Comparison of ENCODE assay signal across 35 cellular contexts in genomic region chr17:36842231-36842630, GRCh38.
DNase-seq lines count a peak whose midpoint lies in the region; ATAC-seq and TF ChIP-seq lines count a peak whose summit lies in the region.
"Had no signal": no experiment of that assay in that cellular context is flagged by ENCODE, and none has a peak within 500 bp of the region (broad histone marks: within the 10 kb centered on the region; RNA-seq: fewer than 3 reads in every experiment).

No MANE protein-coding gene starts in this region.

- H3K56ac ChIP-seq in mesendoderm (ENCODE audit: low read length) = peak overlapping the region; percentile 71

- H3K27me3 ChIP-seq in GM23338 (ENCODE audit: insufficient read depth) = peaks cover 15% of the 10 kb centered on the region; the same call in 1 of the 2 replicates
- peaks cover 3% of the 10 kb centered on the region for H3K27me3 ChIP-seq in H7 (ENCODE audit: control insufficient read depth, insufficient read depth, low read length)
- H3K27me3 ChIP-seq in lower lobe of right lung (ENCODE audit: low read depth) = peaks cover 25% of the 10 kb centered on the region
- no peaks in the 10 kb centered on the region for H3K27me3 ChIP-seq in mesendoderm (ENCODE audit: insufficient read depth, low read length, poor library complexity)
- peaks cover 22% of the 10 kb centered on the region for H3K27me3 ChIP-seq in upper lobe of right lung
- H3K27me3 ChIP-seq: BE2C; BLaER1; BLaER1 treated with 17β-estradiol and CSF1 and Interleukin-3, amounts not matched to agents 10 nM and 100 nM had no signal

- no peaks in the 10 kb centered on the region for H3K9me2 ChIP-seq in GM23338 (ENCODE audit: insufficient read depth)

- ATAC-seq in GM23338 = no peak
- ATAC-seq in lower lobe of right lung = no peak
- ATAC-seq in upper lobe of right lung = no peak
- ATAC-seq in GM21737 (IDR thresholded peaks at IDR 0.05; ENCODE audit: unreplicated experiment) = no peak
- ATAC-seq: A549; CD8-positive, alpha-beta T cell had no signal

- H3K27me3 Mint-ChIP-seq in GM23338 (ENCODE audit: insufficient read depth, low read depth, poor library complexity) = peaks cover 23% of the 10 kb centered on the region

- no peak overlapping the region for H3K4me3 Mint-ChIP-seq in GM23338
- H3K4me3 Mint-ChIP-seq: B cell; CD14-positive monocyte; CD4-positive, alpha-beta memory T cell; CD4-positive, alpha-beta T cell; CD4-positive, CD25-positive, alpha-beta regulatory T cell; CD8-positive, alpha-beta memory T cell; CD8-positive, alpha-beta T cell had no signal

- no peak overlapping the region for H3K9ac ChIP-seq in mesendoderm (ENCODE audit: low read length)
- H3K9ac ChIP-seq: BLaER1; BLaER1 treated with 17β-estradiol and CSF1 and Interleukin-3, amounts not matched to agents 10 nM and 100 nM had no signal

- H4K5ac ChIP-seq in mesendoderm (ENCODE audit: low read length) = no peak overlapping the region

- H3K4me2 ChIP-seq in GM23338 = 0 out of 2 replicates have a peak overlapping the region, but pooled peaks have one; percentile 49
- H3K4me2 ChIP-seq in mesendoderm (ENCODE audit: low read length) = no peak overlapping the region
- H3K4me2 ChIP-seq: A549; BLaER1; BLaER1 treated with 17β-estradiol and CSF1 and Interleukin-3, amounts not matched to agents 10 nM and 100 nM had no signal

- no peak overlapping the region for H3K18ac ChIP-seq in mesendoderm (ENCODE audit: low read length)

- H3K36me3 Mint-ChIP-seq in GM23338 (ENCODE audit: low read depth) = no peaks in the 10 kb centered on the region
- H3K36me3 Mint-ChIP-seq: CD14-positive monocyte; CD4-positive, alpha-beta memory T cell; CD4-positive, CD25-positive, alpha-beta regulatory T cell; CD8-positive, alpha-beta memory T cell; CD8-positive, alpha-beta T cell had no signal

- H2AFZ ChIP-seq in GM23338 = no peak overlapping the region

- H3K4me1 ChIP-seq in GM23338 (ENCODE audit: insufficient read depth) = peaks cover 16% of the 10 kb centered on the region
- no peaks in the 10 kb centered on the region for H3K4me1 ChIP-seq in lower lobe of right lung
- peaks cover 19% of the 10 kb centered on the region for H3K4me1 ChIP-seq in mesendoderm (ENCODE audit: control insufficient read depth, low read depth, low read length)
- no peaks in the 10 kb centered on the region for H3K4me1 ChIP-seq in upper lobe of right lung
- H3K4me1 ChIP-seq: BE2C, Caco-2 had no signal

- intact Hi-C loops in lower lobe of right lung (cut with DNase I) = no loop called here
- intact Hi-C loops in upper lobe of right lung (cut with DNase I) = no loop called here

- H3K36me3 ChIP-seq in GM23338 (ENCODE audit: insufficient read depth) = no peaks in the 10 kb centered on the region
- no peaks in the 10 kb centered on the region for H3K36me3 ChIP-seq in H7 (replicated peaks; ENCODE audit: control insufficient read depth, insufficient read depth, low read length)
- no peaks in the 10 kb centered on the region for H3K36me3 ChIP-seq in lower lobe of right lung
- no peaks in the 10 kb centered on the region for H3K36me3 ChIP-seq in mesendoderm (ENCODE audit: control insufficient read depth, insufficient read depth, low read length)
- no peaks in the 10 kb centered on the region for H3K36me3 ChIP-seq in upper lobe of right lung
- H3K36me3 ChIP-seq: BE2C; BLaER1; BLaER1 treated with 17β-estradiol and CSF1 and Interleukin-3, amounts not matched to agents 10 nM and 100 nM had no signal

- H2BK5ac ChIP-seq in mesendoderm (ENCODE audit: low read length) = peak overlapping the region; percentile 59

- H2BK120ac ChIP-seq in mesendoderm (ENCODE audit: low read depth, low read length) = no peak overlapping the region

- H3K9me3 ChIP-seq in lower lobe of right lung (no peaks in the 10 kb centered on the region), upper lobe of right lung (no peaks in the 10 kb centered on the region)
- H3K9me3 ChIP-seq: A549; BE2C; BLaER1; BLaER1 treated with 17β-estradiol and CSF1 and Interleukin-3, amounts not matched to agents 10 nM and 100 nM; Caco-2 had no signal

- H3K23ac ChIP-seq in mesendoderm (ENCODE audit: low read length) = no peak overlapping the region

- no peaks in the 10 kb centered on the region for H3K79me2 ChIP-seq in GM23338 (replicated peaks; ENCODE audit: insufficient read depth)
- no peaks in the 10 kb centered on the region for H3K79me2 ChIP-seq in mesendoderm (ENCODE audit: control insufficient read depth, insufficient read depth, low read length)

- no peaks in the 10 kb centered on the region for H3K9me3 Mint-ChIP-seq in GM23338
- H3K9me3 Mint-ChIP-seq: CD14-positive monocyte had no signal

- H3K4me3 ChIP-seq in GM23338 = 0 out of 2 replicates have a peak overlapping the region, but pooled peaks have one; percentile 44
- H3K4me3 ChIP-seq in H7 (ENCODE audit: insufficient read depth, low read depth, low read length) = no peak overlapping the region
- H3K4me3 ChIP-seq in lower lobe of right lung = no peak overlapping the region
- H3K4me3 ChIP-seq in mesendoderm (ENCODE audit: low read length) = no peak overlapping the region
- no peak overlapping the region for H3K4me3 ChIP-seq in upper lobe of right lung
- H3K4me3 ChIP-seq: A549; BLaER1; BLaER1 treated with 17β-estradiol and CSF1 and Interleukin-3, amounts not matched to agents 10 nM and 100 nM had no signal

- no peaks in the 10 kb centered on the region for H4K20me1 ChIP-seq in GM23338 (replicated peaks; ENCODE audit: insufficient read depth)
- H4K20me1 ChIP-seq: BLaER1; BLaER1 treated with 17β-estradiol and CSF1 and Interleukin-3, amounts not matched to agents 10 nM and 100 nM had no signal

- no peak for TF ChIP-seq CTCF in GM23338 (conservative IDR thresholded peaks at IDR 0.05; ENCODE audit: low read depth in 2 of 2)
- no peak for TF ChIP-seq CTCF in lower lobe of right lung (IDR thresholded peaks at IDR 0.05)
- TF ChIP-seq CTCF in upper lobe of right lung (IDR thresholded peaks at IDR 0.05) = no peak

- no peak overlapping the region for H3K27ac Mint-ChIP-seq in GM23338
- H3K27ac Mint-ChIP-seq: B cell; CD14-positive monocyte; CD4-positive, alpha-beta T cell; CD8-positive, alpha-beta memory T cell; CD8-positive, alpha-beta T cell had no signal

- no peak overlapping the region for H4K8ac ChIP-seq in mesendoderm (ENCODE audit: low read depth, low read length)

- DNase-seq in GM23338 (ENCODE audit: low spot score) (no peak), H7 (peak; percentile 53), lower lobe of right lung (peak; percentile 4), mesendoderm (no peak), OCI-M1 (lab: John Stamatoyannopoulos, UW) (no peak), upper lobe of right lung (no peak), NCI-H2227 treated with DMSO at 0.1 percent for 48 hours (lab: John Stamatoyannopoulos, UW) (no peak)
- DNase-seq: 8988T; ACHN; AML-193; BE2C; C1 segment of cervical spinal cord; Caco-2; Calu3; CD4-positive, alpha-beta memory T cell; CD4-positive, alpha-beta T cell; CD4-positive, CD25-positive, alpha-beta regulatory T cell; CD8-positive, alpha-beta memory T cell; CD8-positive, alpha-beta T cell; COR-L47; DMS 273 treated with DMSO at 0.1 percent for 48 hours; DMS153; DMS53; DMS79; DMS79 treated with DMSO at 0.1 percent for 48 hours; DND-41; EL had no signal

- H2AK5ac ChIP-seq in mesendoderm (ENCODE audit: low read length) = peak overlapping the region; percentile 39

- H2BK15ac ChIP-seq in mesendoderm (replicated peaks; ENCODE audit: low read depth) = no peak overlapping the region

- H3F3A ChIP-seq in GM23338 (replicated peaks; ENCODE audit: low read depth) = no peaks in the 10 kb centered on the region

- H3K4me1 Mint-ChIP-seq in GM23338 = peaks cover 33% of the 10 kb centered on the region
- H3K4me1 Mint-ChIP-seq: B cell; CD14-positive monocyte; CD4-positive, alpha-beta memory T cell; CD4-positive, CD25-positive, alpha-beta regulatory T cell; CD8-positive, alpha-beta memory T cell had no signal

- no peaks in the 10 kb centered on the region for H3K79me1 ChIP-seq in mesendoderm (ENCODE audit: low read length)

- no peak overlapping the region for H3K27ac ChIP-seq in GM23338 (ENCODE audit: low read depth)
- no peak overlapping the region for H3K27ac ChIP-seq in lower lobe of right lung
- H3K27ac ChIP-seq in mesendoderm (ENCODE audit: low read depth, low read length) = no peak overlapping the region
- no peak overlapping the region for H3K27ac ChIP-seq in upper lobe of right lung
- H3K27ac ChIP-seq: 22Rv1; A549; BLaER1; BLaER1 treated with 17β-estradiol and CSF1 and Interleukin-3, amounts not matched to agents 10 nM and 100 nM; C4-2B had no signal

- no peak overlapping the region for H3K4ac ChIP-seq in mesendoderm (ENCODE audit: low read depth, low read length)

- WGBS in mesendoderm (ENCODE audit: extremely low coverage, insufficient coverage, low lambda C conversion rate) = no CpG with 5 or more reads among the region's 4 CpGs

TF ChIP-seq in GM23338, 12 proteins besides CTCF, POLR2A, EP300 and RAD21 (continues in another document):
- TF ChIP-seq STAT1 (IDR thresholded peaks at IDR 0.05; ENCODE audit: unreplicated experiment) (no peak), ETS1 (IDR thresholded peaks at IDR 0.05) (no peak), ZNF331 (CRISPR knock-in tag; IDR thresholded peaks at IDR 0.05; ENCODE audit: low read depth) (no peak), NANOG (IDR thresholded peaks at IDR 0.05; ENCODE audit: borderline replicate concordance) (no peak)

Comparison
In these comparisons a context has a peak if more than half of its experiments do, and no peak if none do; other contexts are left out.
1. DNase-seq: peak in H7 (single experiment) and lower lobe of right lung (single experiment); none in GM23338 (single experiment), mesendoderm (single experiment), OCI-M1 (single experiment), upper lobe of right lung (single experiment) and NCI-H2227 treated with DMSO at 0.1 percent for 48 hours (single experiment).